ENCODE assay signal across 26 cellular contexts in genomic region chr9:78714591-78714990, GRCh38.
DNase-seq lines count a peak whose midpoint lies in the region; ATAC-seq, FAIRE-seq and TF ChIP-seq lines count a peak whose summit lies in the region.
"Had no signal": no experiment of that assay in that cellular context is flagged by ENCODE, and none has a peak within 500 bp of the region (broad histone marks: within the 10 kb centered on the region; RNA-seq: fewer than 3 reads in every experiment).

No MANE protein-coding gene starts in this region.

- H2AK9ac ChIP-seq in IMR-90 (replicated peaks; ENCODE audit: low read depth, low read length, poor library complexity), result no peak overlapping the region

- TF ChIP-seq POLR2A in IMR-90 (IDR thresholded peaks at IDR 0.05; ENCODE audit: low read depth, low read length) (no peak), testis (IDR thresholded peaks at IDR 0.05) (no peak)

- H3K9ac ChIP-seq in IMR-90 (ENCODE audit: low read depth, low read length) (no peak overlapping the region), kidney (ENCODE audit: low read length in 2 of 2) (no peak overlapping the region)

- H3K36me3 ChIP-seq in IMR-90 (ENCODE audit: control insufficient read depth, insufficient read depth, low read length) (no peaks in the 10 kb centered on the region), osteoblast (ENCODE audit: insufficient read depth, low read length) (no peaks in the 10 kb centered on the region), kidney (ENCODE audit: control insufficient read depth in 1 of 2, insufficient read depth in 2 of 2, low read length in 2 of 2) (no peaks in the 10 kb centered on the region), testis (ENCODE audit: low read depth, missing control alignments) (no peaks in the 10 kb centered on the region)
- H3K36me3 ChIP-seq: upper lobe of left lung had no signal

- TF ChIP-seq RAD21 in IMR-90 (IDR thresholded peaks at IDR 0.05; ENCODE audit: low read length), result no peak

- no TSS peak for BruUV-seq in IMR-90 (replicated peaks; lab: Mats Ljungman, UMichigan)

- no peak overlapping the region for H4K91ac ChIP-seq in IMR-90 (ENCODE audit: insufficient read depth, low read depth, low read length)

- H3K27me3 ChIP-seq in IMR-90 (ENCODE audit: control insufficient read depth, insufficient read depth, low read length) (no peaks in the 10 kb centered on the region), osteoblast (ENCODE audit: insufficient read depth, low read length) (no peaks in the 10 kb centered on the region), testis (no peaks in the 10 kb centered on the region)
- H3K27me3 ChIP-seq: upper lobe of left lung had no signal

- DNase-seq in AG20443 (ENCODE audit: low spot score) (peak; percentile 27), IMR-90 (no peak), cardiac fibroblast (ENCODE audit: low read depth in 2 of 2) (peak; percentile 2 to 70), osteoblast (ENCODE audit: insufficient read length, low spot score, missing footprints) (peak; percentile 83), globus pallidus (ENCODE audit: low spot score) (no peak), iPS-NIHi7 (ENCODE audit: extremely low spot score) (no peak), kidney (no peak), testis (no peak)
- DNase-seq: activated naive CD4-positive, alpha-beta T cell treated with anti-CD3 and anti-CD28 coated beads, Interleukin-2, amount 50 U/mL, for 16 hours; activated T-cell treated with anti-CD3 and anti-CD28 coated beads, Interleukin-2, amount 50 U/mL, for 48 hours; AML-193; Calu3; cortex of kidney; GDM1; left ventricle myocardium superior; NCI-H187 treated with DMSO at 0.1 percent for 48 hours; NCI-H510A treated with DMSO at 0.1 percent for 48 hours; occipital lobe; Right ventricle myocardium superior; stimulated activated CD4-positive, alpha-beta T cell treated with anti-CD3 and anti-CD28 coated beads, Interleukin-1b, Interleukin-23, amount 100 ng/mL, for 48 hours; stimulated activated naive CD8-positive, alpha-beta T cell treated with anti-CD3 and anti-CD28 coated beads, Interleukin-15, amount 100 ng/mL, for 72 hours; T-helper 17 cell; upper lobe of left lung had no signal

- H3K4me3 ChIP-seq in IMR-90 (ENCODE audit: insufficient read depth, low read depth, low read length) (no peak overlapping the region), cardiac fibroblast (replicated peaks in 1 of 2; ENCODE audit: low read depth in 2 of 2, low read length in 2 of 2) (no peak overlapping the region), osteoblast (ENCODE audit: insufficient read depth, low read length) (no peak overlapping the region), kidney (ENCODE audit: low read length in 2 of 2) (no peak overlapping the region), testis (no peak overlapping the region)
- H3K4me3 ChIP-seq: upper lobe of left lung had no signal

- no peak overlapping the region for H2BK20ac ChIP-seq in IMR-90 (ENCODE audit: low read depth, low read length)

- no peak overlapping the region for H4K5ac ChIP-seq in IMR-90 (ENCODE audit: low read depth, low read length)

- no peaks in the 10 kb centered on the region for H3K79me1 ChIP-seq in IMR-90 (ENCODE audit: low read depth in 1 of 2, low read length in 2 of 2)

- FAIRE-seq in kidney (lab: Jason Lieb, UNC), result no peak
- FAIRE-seq: frontal cortex, GM12892 had no signal

- H4K20me1 ChIP-seq in IMR-90 (ENCODE audit: insufficient read depth, low read length) (no peaks in the 10 kb centered on the region), osteoblast (ENCODE audit: insufficient read depth, low read length) (no peaks in the 10 kb centered on the region)

- H3K56ac ChIP-seq in IMR-90 (ENCODE audit: extremely low read depth, insufficient read depth, low read length), result no peak overlapping the region

- H2BK15ac ChIP-seq in IMR-90 (ENCODE audit: low read depth, low read length), result no peak overlapping the region

- no peak overlapping the region for H3K18ac ChIP-seq in IMR-90 (ENCODE audit: low read depth, low read length)

- no peak overlapping the region for H2AFZ ChIP-seq in IMR-90 (replicated peaks; ENCODE audit: low read length, poor library complexity)
- no peak overlapping the region for H2AFZ ChIP-seq in osteoblast (ENCODE audit: low read length)

- no peak overlapping the region for H2BK120ac ChIP-seq in IMR-90 (ENCODE audit: low read depth, low read length)

- H3K27ac ChIP-seq in IMR-90 (ENCODE audit: insufficient read depth, low read length) (no peak overlapping the region), osteoblast (ENCODE audit: low read depth, low read length) (peak overlapping the region; percentile 90), kidney (ENCODE audit: low read depth in 2 of 2, low read length in 2 of 2) (no peak overlapping the region), testis (no peak overlapping the region)
- H3K27ac ChIP-seq: upper lobe of left lung had no signal

- H3K4ac ChIP-seq in IMR-90 (ENCODE audit: low read depth, low read length), result no peak overlapping the region

- H2BK5ac ChIP-seq in IMR-90 (ENCODE audit: low read depth, low read length, poor library complexity, severe bottlenecking), result no peak overlapping the region

- WGBS in IMR-90 (ENCODE audit: extremely low coverage in 2 of 2, insufficient read length in 1 of 2), 2 experiments, result no CpG with 5 or more reads among the region's 1 CpG
- 39 to 50% methylated on average over 1 of the region's 1 CpG for WGBS in testis, 2 donors

- CTCF ChIA-PET in IMR-90 (lab: Yijun Ruan, JAX), result interaction anchor here (0.6 kb wide), 1 partner anchor 13 kb away, joined by 3 read pairs; no protein-coding TSS in a partner anchor

- H3K9me1 ChIP-seq in IMR-90 (ENCODE audit: insufficient read depth, low read length), result no peaks in the 10 kb centered on the region

- TF ChIP-seq CTCF in IMR-90 (conservative IDR thresholded peaks at IDR 0.05; ENCODE audit: low read depth, low read length), result no peak
- no peak for TF ChIP-seq CTCF in cardiac fibroblast (IDR thresholded peaks at IDR 0.05; ENCODE audit: low read depth, low read length)
- no peak for TF ChIP-seq CTCF in osteoblast (IDR thresholded peaks at IDR 0.05; ENCODE audit: extremely low read depth, low read depth, low read length)
- TF ChIP-seq CTCF in kidney (IDR thresholded peaks at IDR 0.05; ENCODE audit: borderline replicate concordance, extremely low read depth, insufficient read depth), result no peak
- no peak for TF ChIP-seq CTCF in testis (IDR thresholded peaks at IDR 0.05)

- peak overlapping the region; percentile 14; the same call in 1 of the 2 replicates for H3K4me2 ChIP-seq in IMR-90 (ENCODE audit: low read depth, low read length)
- peak overlapping the region; percentile 44 for H3K4me2 ChIP-seq in osteoblast (ENCODE audit: insufficient read depth, low read length)

- H3K23ac ChIP-seq in IMR-90 (ENCODE audit: low read depth, low read length), result no peak overlapping the region

- H3K4me1 ChIP-seq in IMR-90 (ENCODE audit: control insufficient read depth, insufficient read depth, low read length) (no peaks in the 10 kb centered on the region; the same call in 1 of the 2 replicates), osteoblast (ENCODE audit: insufficient read depth, low read length) (peaks cover 25% of the 10 kb centered on the region), kidney (ENCODE audit: control insufficient read depth in 1 of 2, insufficient read depth in 1 of 2, low read depth in 1 of 2, low read length in 2 of 2) (no peaks in the 10 kb centered on the region), testis (no peaks in the 10 kb centered on the region)
- H3K4me1 ChIP-seq: upper lobe of left lung had no signal

- intact Hi-C loops in IMR-90 (cut with micrococcal nuclease), result no loop called here
- intact Hi-C loops in kidney (cut with DNase I), result no loop called here
- intact Hi-C loops in testis (cut with DNase I; ENCODE audit: low total_unique reads), result no loop called here

- POLR2A ChIA-PET in IMR-90 (lab: Charles Lee; ENCODE audit: unreplicated experiment), result no interaction called here

- H3K9me3 ChIP-seq in IMR-90 (ENCODE audit: control insufficient read depth, insufficient read depth, low read length) (no peaks in the 10 kb centered on the region), osteoblast (ENCODE audit: low read depth, low read length) (no peaks in the 10 kb centered on the region), kidney (ENCODE audit: control insufficient read depth in 1 of 2, low read length in 2 of 2) (no peaks in the 10 kb centered on the region), testis (no peaks in the 10 kb centered on the region)
- H3K9me3 ChIP-seq: upper lobe of left lung had no signal

- in situ Hi-C loops in IMR-90 (cut with MboI; ENCODE audit: low sequenced_read_pairs), result no loop called here

- H3K79me2 ChIP-seq in osteoblast (ENCODE audit: insufficient read depth, low read length), result no peaks in the 10 kb centered on the region

- dilution Hi-C loops in IMR-90 (cut with HindIII; ENCODE audit: low sequenced_read_pairs, unreplicated experiment), result no loop called here

- H4K8ac ChIP-seq in IMR-90 (ENCODE audit: low read depth in 2 of 2, low read length in 2 of 2), result no peak overlapping the region

- peak; percentile 21; the same call in 1 of the 2 replicates for ATAC-seq in IMR-90 (ENCODE audit: low read depth)
- ATAC-seq: left ventricle myocardium superior; sciatic nerve; stimulated activated naive CD8-positive, alpha-beta T cell treated with anti-CD3 and anti-CD28 coated beads, Interleukin-15, amount 100 ng/mL, for 72 hours; T-helper 17 cell had no signal

- no peak overlapping the region for H2AK5ac ChIP-seq in IMR-90 (ENCODE audit: low read depth, low read length)

- H3K14ac ChIP-seq in IMR-90 (replicated peaks; ENCODE audit: low read depth, low read length), result no peak overlapping the region

TF ChIP-seq in IMR-90, 13 proteins besides CTCF, POLR2A, EP300 and RAD21 (continues in another document):
- TF ChIP-seq USF2 (IDR thresholded peaks at IDR 0.05; ENCODE audit: low read depth, low read length), result no peak
- TF ChIP-seq RCOR1 (IDR thresholded peaks at IDR 0.05; ENCODE audit: insufficient replicate concordance, low read length), result no peak
- TF ChIP-seq MAFK (IDR thresholded peaks at IDR 0.05; ENCODE audit: low read depth, low read length), result no peak
- TF ChIP-seq MXI1 (IDR thresholded peaks at IDR 0.05; ENCODE audit: borderline replicate concordance, low read depth, low read length), result no peak
- no peak for TF ChIP-seq NFE2L2 (IDR thresholded peaks at IDR 0.05; ENCODE audit: low read depth, low read length)
- TF ChIP-seq CHD1 (IDR thresholded peaks at IDR 0.05; ENCODE audit: low read depth, low read length), result no peak
- TF ChIP-seq SMC3 (IDR thresholded peaks at IDR 0.05; ENCODE audit: low read depth, low read length), result no peak
- no peak for TF ChIP-seq RFX5 (IDR thresholded peaks at IDR 0.05; ENCODE audit: low read depth, low read length)
- no peak for TF ChIP-seq BHLHE40 (IDR thresholded peaks at IDR 0.05; ENCODE audit: low read depth, low read length)

Comparison
In these comparisons a context has a peak if more than half of its experiments do, and no peak if none do; other contexts are left out.
1. DNase-seq: peak in AG20443 (single experiment), cardiac fibroblast (2 of 2) and osteoblast (single experiment); none in IMR-90 (single experiment), globus pallidus (single experiment), iPS-NIHi7 (single experiment), kidney (single experiment) and testis (single experiment).